ENCODE assay signal across 21 cellular contexts in the genomic region with DNA sequence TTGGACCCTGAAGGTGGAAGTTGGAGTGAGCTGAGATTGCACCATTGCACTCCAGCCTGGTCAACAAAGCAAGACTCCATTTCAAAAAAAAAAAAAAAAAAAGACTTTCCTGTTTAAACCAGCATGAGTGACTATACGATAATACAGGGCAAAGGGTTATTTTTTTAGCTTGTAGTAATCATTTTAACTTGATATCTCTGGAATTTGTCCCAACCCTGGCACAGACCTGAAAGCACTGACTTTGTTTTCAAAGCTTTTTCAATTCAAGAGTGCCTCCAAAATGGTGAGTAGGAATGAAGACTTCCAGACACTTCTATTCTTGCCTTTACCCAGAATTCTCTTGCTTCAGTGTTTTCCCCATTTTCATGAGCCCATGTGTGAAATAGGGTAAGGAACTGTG. TPM values are rescaled to one million over a fixed set of nuclear protein-coding genes. Genes with fewer than 3 reads are reported as not detected.
"Had no signal": no experiment of that assay in that cellular context is flagged by ENCODE, and none has a peak within 500 bp of the region (broad histone marks: within the 10 kb centered on the region; RNA-seq: fewer than 3 reads in every experiment).

No MANE protein-coding gene starts in this region.

- H3K4me3 ChIP-seq: skin epidermis, upper lobe of left lung had no signal

- H3K27me3 ChIP-seq: upper lobe of left lung had no signal

- H3K27ac Mint-ChIP-seq: brain; endodermal cell; natural killer cell; T-helper 2 cell treated with Interferon-gamma antibody and Interleukin-4, amounts not matched to agents 5 μg/mL and 100 μg/mL, for 36 hours had no signal

- H3K9me3 Mint-ChIP-seq: activated naive CD4-positive, alpha-beta T cell treated with anti-CD3 and anti-CD28 coated beads, Interleukin-2, amount 50 U/mL, for 24 hours; brain; endodermal cell; natural killer cell; T-helper 2 cell treated with Interferon-gamma antibody and Interleukin-4, amounts not matched to agents 5 μg/mL and 100 μg/mL, for 36 hours had no signal

- ATAC-seq: activated CD4-positive, CD25-positive, alpha-beta regulatory T cell treated with anti-CD3 and anti-CD28 coated beads, Interleukin-2, amount 50 U/mL, for 24 hours; natural killer cell; right cardiac atrium had no signal

- H3K27me3 Mint-ChIP-seq: activated naive CD4-positive, alpha-beta T cell treated with anti-CD3 and anti-CD28 coated beads, Interleukin-2, amount 50 U/mL, for 24 hours had no signal

- H3K4me1 Mint-ChIP-seq: brain had no signal

- H3K9me3 ChIP-seq: upper lobe of left lung had no signal

- H3K27ac ChIP-seq: skin epidermis, upper lobe of left lung had no signal

- DNase-seq: activated CD4-positive, alpha-beta T cell treated with anti-CD3 and anti-CD28 coated beads, Interleukin-2, amount 50 U/mL, for 4 hours; activated effector memory CD4-positive, alpha-beta T cell treated with Interleukin-2 at 50 U/mL for 16 hours; endodermal cell; glutamatergic neuron; mesendoderm; natural killer cell; right cardiac atrium; stimulated activated CD4-positive, alpha-beta T cell treated with anti-CD3 and anti-CD28 coated beads, Interleukin-15, amount 100 ng/mL, for 24 hours; stimulated activated CD4-positive, alpha-beta T cell treated with anti-CD3 and anti-CD28 coated beads, Interleukin-4, amount 100 ng/mL, for 24 hours; stimulated activated naive CD4-positive, alpha-beta T cell treated with Interleukin-2 at 50 U/mL for 16 hours; upper lobe of left lung had no signal

- H3K4me3 Mint-ChIP-seq: activated naive CD4-positive, alpha-beta T cell treated with anti-CD3 and anti-CD28 coated beads, Interleukin-2, amount 50 U/mL, for 24 hours; brain; endodermal cell; natural killer cell; T-helper 2 cell treated with Interferon-gamma antibody and Interleukin-4, amounts not matched to agents 5 μg/mL and 100 μg/mL, for 36 hours had no signal

RNA-seq across cellular contexts. Expression of a gene that starts 4.4 kb away (rescaled TPM):
- total RNA-seq: endodermal cell, kidney epithelial cell, liver, natural killer cell, posterior vena cava, right cardiac atrium, SK-MEL-5, temporal lobe, upper lobe of left lung had no signal
